In the genomic region with DNA sequence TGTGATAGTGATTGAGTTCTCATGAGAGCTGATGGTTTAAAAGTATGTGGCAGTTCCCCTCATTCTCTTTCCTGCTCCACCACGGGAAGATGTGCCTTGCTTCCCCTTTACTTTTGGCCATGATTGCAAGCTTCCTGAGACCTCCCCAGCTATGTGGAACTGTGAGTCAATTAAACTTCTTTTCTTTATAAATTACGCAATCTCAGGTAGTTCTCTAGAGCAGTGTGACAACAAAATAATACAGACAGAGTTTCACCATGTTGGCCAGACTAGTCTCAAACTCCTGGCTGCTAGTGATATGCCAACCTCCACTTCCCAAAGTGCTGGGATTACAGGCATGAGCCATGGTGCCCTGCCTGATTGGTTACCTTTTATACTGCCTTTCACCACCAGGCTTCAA, we compare ENCODE assay signal across 18 cellular contexts.
DNase-seq lines count a peak whose midpoint lies in the region; ATAC-seq, FAIRE-seq and TF ChIP-seq lines count a peak whose summit lies in the region.
"Had no signal": no experiment of that assay in that cellular context is flagged by ENCODE, and none has a peak within 500 bp of the region (broad histone marks: within the 10 kb centered on the region; RNA-seq: fewer than 3 reads in every experiment).

No MANE protein-coding gene starts in this region.

- no peak overlapping the region for H3K18ac ChIP-seq in IMR-90 (ENCODE audit: low read depth, low read length)

- intact Hi-C loops in HepG2 (cut with micrococcal nuclease; ENCODE audit: unreplicated experiment) (no loop called here), right lobe of liver (cut with DNase I) (no loop called here), IMR-90 (cut with micrococcal nuclease) (no loop called here), mammary epithelial cell (cut with micrococcal nuclease) (no loop called here)

- H3K79me2 ChIP-seq in HepG2 (ENCODE audit: insufficient read depth, low read length) = no peaks in the 10 kb centered on the region
- H3K79me2 ChIP-seq in mammary epithelial cell (ENCODE audit: insufficient read depth, low read length) = no peaks in the 10 kb centered on the region

- POLR2A ChIA-PET in HepG2 (lab: Yijun Ruan, JAX) (no interaction called here), IMR-90 (lab: Charles Lee; ENCODE audit: unreplicated experiment) (no interaction called here)

- H3K9ac ChIP-seq in HepG2 (ENCODE audit: insufficient read depth, low read depth, low read length) (no peak overlapping the region), IMR-90 (ENCODE audit: low read depth, low read length) (no peak overlapping the region), mammary epithelial cell (ENCODE audit: insufficient read depth, low read length) (no peak overlapping the region)

- no peak overlapping the region for H3K4ac ChIP-seq in IMR-90 (ENCODE audit: low read depth, low read length)

- H3K27me3 ChIP-seq in HepG2 (ENCODE audit: control insufficient read depth in 1 of 2, insufficient read depth in 2 of 2, low read length in 2 of 2) (no peaks in the 10 kb centered on the region), right lobe of liver (no peaks in the 10 kb centered on the region), IMR-90 (ENCODE audit: control insufficient read depth, insufficient read depth, low read length) (no peaks in the 10 kb centered on the region), mammary epithelial cell (ENCODE audit: insufficient read depth, low read length) (no peaks in the 10 kb centered on the region)

- peaks cover 8% of the 10 kb centered on the region; the same call in 1 of the 2 replicates for H3K9me3 ChIP-seq in HepG2 (ENCODE audit: low read length)
- H3K9me3 ChIP-seq in right lobe of liver = no peaks in the 10 kb centered on the region
- H3K9me3 ChIP-seq in IMR-90 (ENCODE audit: control insufficient read depth, insufficient read depth, low read length) = no peaks in the 10 kb centered on the region
- no peaks in the 10 kb centered on the region for H3K9me3 ChIP-seq in mammary epithelial cell (replicated peaks; ENCODE audit: insufficient read depth, low read length)
- H3K9me3 ChIP-seq: HAP-1 had no signal

- H3K14ac ChIP-seq in IMR-90 (replicated peaks; ENCODE audit: low read depth, low read length) = no peak overlapping the region

- H4K8ac ChIP-seq in IMR-90 (ENCODE audit: low read depth in 2 of 2, low read length in 2 of 2) = no peak overlapping the region

- H4K20me1 ChIP-seq in HepG2 (ENCODE audit: insufficient read depth, low read length) (no peaks in the 10 kb centered on the region), IMR-90 (ENCODE audit: insufficient read depth, low read length) (no peaks in the 10 kb centered on the region), mammary epithelial cell (ENCODE audit: insufficient read depth, low read length) (no peaks in the 10 kb centered on the region)

- CTCF ChIA-PET in HepG2 (lab: Yijun Ruan, JAX; ENCODE audit: low intra/inter-chr PET ratio, low total read pairs) (no interaction called here), IMR-90 (lab: Yijun Ruan, JAX) (no interaction called here), mammary epithelial cell (lab: Charles Lee; ENCODE audit: low non-redundant PET) (no interaction called here)

- H3K9me3 Mint-ChIP-seq in stimulated activated naive CD8-positive, alpha-beta T cell treated with anti-CD3 and anti-CD28 coated beads, Interleukin-15, amount 100 ng/mL, for 72 hours = peaks cover 9 to 15% of the 10 kb centered on the region in 2 donors

- H3K9me1 ChIP-seq in IMR-90 (ENCODE audit: insufficient read depth, low read length) = no peaks in the 10 kb centered on the region

- no peak for TF ChIP-seq CTCF in HepG2 (CRISPR knock-in tag; IDR thresholded peaks at IDR 0.05)
- TF ChIP-seq CTCF in right lobe of liver (IDR thresholded peaks at IDR 0.05) = no peak
- no peak for TF ChIP-seq CTCF in IMR-90 (conservative IDR thresholded peaks at IDR 0.05; ENCODE audit: low read depth, low read length)
- no peak for TF ChIP-seq CTCF in mammary epithelial cell (conservative IDR thresholded peaks at IDR 0.05 in 1 of 2, IDR thresholded peaks at IDR 0.05 in 1 of 2; ENCODE audit: extremely low read depth in 1 of 2, insufficient read depth in 1 of 2, low read depth in 1 of 2, low read length in 2 of 2)

- H2BK15ac ChIP-seq in IMR-90 (ENCODE audit: low read depth, low read length) = 0 out of 3 replicates have a peak overlapping the region, but pooled peaks have one; percentile 30

- no peak for ATAC-seq in HepG2
- ATAC-seq in right lobe of liver = no peak
- ATAC-seq in IMR-90 (ENCODE audit: low read depth) = no peak
- ATAC-seq in stimulated activated naive CD8-positive, alpha-beta T cell treated with anti-CD3 and anti-CD28 coated beads, Interleukin-15, amount 100 ng/mL, for 72 hours = no peak
- ATAC-seq in GM18502 (IDR thresholded peaks at IDR 0.05; ENCODE audit: poor library complexity, unreplicated experiment) = no peak
- ATAC-seq: GM23338 had no signal

- no peaks in the 10 kb centered on the region for H3K4me1 ChIP-seq in HepG2 (ENCODE audit: insufficient read depth, low read length)
- no peaks in the 10 kb centered on the region for H3K4me1 ChIP-seq in right lobe of liver
- H3K4me1 ChIP-seq in IMR-90 (ENCODE audit: control insufficient read depth, insufficient read depth, low read length) = peaks cover 2% of the 10 kb centered on the region; the same call in 1 of the 2 replicates
- H3K4me1 ChIP-seq in mammary epithelial cell (ENCODE audit: insufficient read depth, low read length) = peaks cover 19% of the 10 kb centered on the region
- H3K4me1 ChIP-seq: HAP-1 had no signal

- no peak for TF ChIP-seq RAD21 in HepG2 (CRISPR knock-in tag; IDR thresholded peaks at IDR 0.05)
- no peak for TF ChIP-seq RAD21 in IMR-90 (IDR thresholded peaks at IDR 0.05; ENCODE audit: low read length)

- no peak for FAIRE-seq in HepG2 (lab: Jason Lieb, UNC)
- FAIRE-seq: GM12892, GM19239 had no signal

- 14% methylated on average over 2 of the region's 2 CpGs for WGBS in HepG2 (ENCODE audit: low lambda C conversion rate)
- WGBS in right lobe of liver (ENCODE audit: insufficient coverage, low coverage, low lambda C conversion rate, missing lambda C conversion rate) = 33% methylated on average over 1 of the region's 2 CpGs
- WGBS in IMR-90 (ENCODE audit: extremely low coverage in 2 of 2, insufficient read length in 1 of 2), 2 experiments = no CpG with 5 or more reads among the region's 2 CpGs
- 100% methylated on average over 2 of the region's 2 CpGs for WGBS in mammary epithelial cell (ENCODE audit: low coverage, missing lambda C conversion rate)

- DNase-seq in HepG2 (ENCODE audit: low spot score) = no peak
- DNase-seq in right lobe of liver = no peak
- DNase-seq in IMR-90 = no peak
- DNase-seq in mammary epithelial cell = peak; percentile 7
- no peak for DNase-seq in stimulated activated naive CD8-positive, alpha-beta T cell treated with anti-CD3 and anti-CD28 coated beads, Interleukin-15, amount 100 ng/mL, for 72 hours
- DNase-seq in mucosa of gallbladder (ENCODE audit: low spot score) = no peak
- DNase-seq: 8988T; C1 segment of cervical spinal cord; Calu3; CD4-positive, alpha-beta memory T cell; COR-L47; DMS53; DMS79 treated with DMSO at 0.1 percent for 48 hours had no signal

- peak overlapping the region; percentile 62 for H4K91ac ChIP-seq in IMR-90 (ENCODE audit: insufficient read depth, low read depth, low read length)

- BruUV-seq in HepG2 (replicated peaks; lab: Mats Ljungman, UMichigan) (no TSS peak), IMR-90 (replicated peaks; lab: Mats Ljungman, UMichigan) (no TSS peak), mammary epithelial cell (replicated peaks; lab: Mats Ljungman, UMichigan) (no TSS peak)

- H3K36me3 ChIP-seq in HepG2 (replicated peaks in 1 of 2; ENCODE audit: control insufficient read depth in 1 of 2, insufficient read depth in 2 of 2, low read length in 2 of 2) = no peaks in the 10 kb centered on the region
- no peaks in the 10 kb centered on the region for H3K36me3 ChIP-seq in right lobe of liver
- H3K36me3 ChIP-seq in IMR-90 (ENCODE audit: control insufficient read depth, insufficient read depth, low read length) = no peaks in the 10 kb centered on the region
- H3K36me3 ChIP-seq in mammary epithelial cell (ENCODE audit: insufficient read depth, low read length) = no peaks in the 10 kb centered on the region
- H3K36me3 ChIP-seq: HAP-1 had no signal

- H2BK5ac ChIP-seq in IMR-90 (ENCODE audit: low read depth, low read length, poor library complexity, severe bottlenecking) = no peak overlapping the region

- TF ChIP-seq POLR2A in HepG2 (IDR thresholded peaks at IDR 0.05; ENCODE audit: insufficient read depth in 1 of 2, low read depth in 2 of 2, low read length in 2 of 2) (no peak), right lobe of liver (IDR thresholded peaks at IDR 0.05) (no peak), IMR-90 (IDR thresholded peaks at IDR 0.05; ENCODE audit: low read depth, low read length) (no peak)

- no peak overlapping the region for H3K27ac ChIP-seq in HepG2 (ENCODE audit: extremely low read length, insufficient read depth, low read length)
- H3K27ac ChIP-seq in right lobe of liver = no peak overlapping the region
- no peak overlapping the region for H3K27ac ChIP-seq in IMR-90 (ENCODE audit: insufficient read depth, low read length)
- H3K27ac ChIP-seq in mammary epithelial cell (ENCODE audit: insufficient read depth, low read depth, low read length) = no peak overlapping the region

- no peak overlapping the region for H2AFZ ChIP-seq in HepG2 (ENCODE audit: low read length)
- no peak overlapping the region for H2AFZ ChIP-seq in IMR-90 (replicated peaks; ENCODE audit: low read length, poor library complexity)
- no peak overlapping the region for H2AFZ ChIP-seq in mammary epithelial cell (ENCODE audit: low read depth, low read length)
- H2AFZ ChIP-seq: GM23338 had no signal

- 0 out of 2 replicates have a peak overlapping the region, but pooled peaks have one; percentile 70 for H2AK5ac ChIP-seq in IMR-90 (ENCODE audit: low read depth, low read length)

- no peaks in the 10 kb centered on the region for H3K79me1 ChIP-seq in IMR-90 (ENCODE audit: low read depth in 1 of 2, low read length in 2 of 2)

- H3K4me2 ChIP-seq in HepG2 (ENCODE audit: low read depth, low read length) (no peak overlapping the region), IMR-90 (ENCODE audit: low read depth, low read length) (no peak overlapping the region), mammary epithelial cell (ENCODE audit: insufficient read depth, low read depth, low read length) (no peak overlapping the region)
- H3K4me2 ChIP-seq: GM23338 had no signal

- H4K5ac ChIP-seq in IMR-90 (ENCODE audit: low read depth, low read length) = no peak overlapping the region

- H3K23ac ChIP-seq in IMR-90 (ENCODE audit: low read depth, low read length) = no peak overlapping the region

- dilution Hi-C loops in IMR-90 (cut with HindIII; ENCODE audit: low sequenced_read_pairs, unreplicated experiment) (no loop called here), mammary epithelial cell (cut with HindIII; ENCODE audit: low sequenced_read_pairs) (no loop called here)

- H3K4me3 ChIP-seq in HepG2 (replicated peaks in 1 of 3; ENCODE audit: insufficient read depth in 1 of 3, low read depth in 2 of 3, low read length in 3 of 3) (no peak overlapping the region), right lobe of liver (no peak overlapping the region), IMR-90 (ENCODE audit: insufficient read depth, low read depth, low read length) (no peak overlapping the region), mammary epithelial cell (replicated peaks in 1 of 3; ENCODE audit: insufficient read depth in 1 of 3, low read depth in 2 of 3, low read length in 3 of 3) (no peak overlapping the region)
- H3K4me3 ChIP-seq: GM23338, HAP-1 had no signal

- no peak overlapping the region for H3K56ac ChIP-seq in IMR-90 (ENCODE audit: extremely low read depth, insufficient read depth, low read length)

- no peak overlapping the region for H2BK20ac ChIP-seq in IMR-90 (ENCODE audit: low read depth, low read length)

- no peak overlapping the region for H2BK120ac ChIP-seq in IMR-90 (ENCODE audit: low read depth, low read length)

- no peaks in the 10 kb centered on the region for H3K4me1 Mint-ChIP-seq in stimulated activated naive CD8-positive, alpha-beta T cell treated with anti-CD3 and anti-CD28 coated beads, Interleukin-15, amount 100 ng/mL, for 72 hours
- H3K4me1 Mint-ChIP-seq: CD4-positive, alpha-beta memory T cell had no signal

- no peak overlapping the region for H2AK9ac ChIP-seq in IMR-90 (replicated peaks; ENCODE audit: low read depth, low read length, poor library complexity)

- no peaks in the 10 kb centered on the region for H3K27me3 Mint-ChIP-seq in stimulated activated naive CD8-positive, alpha-beta T cell treated with anti-CD3 and anti-CD28 coated beads, Interleukin-15, amount 100 ng/mL, for 72 hours
- H3K27me3 Mint-ChIP-seq: CD4-positive, alpha-beta memory T cell had no signal

- in situ Hi-C loops in HepG2 (cut with HindIII; ENCODE audit: extremely low pct_ligation_motif_present, low pct_unique_long_range_greater_than_20kb) (no loop called here), IMR-90 (cut with MboI; ENCODE audit: low sequenced_read_pairs) (no loop called here), mammary epithelial cell (cut with MboI; ENCODE audit: low sequenced_read_pairs in 2 of 2) (no loop called here)

- no peak for TF ChIP-seq EP300 in HepG2 (IDR thresholded peaks at IDR 0.05; ENCODE audit: low read depth in 2 of 2, low read length in 2 of 2)
- TF ChIP-seq EP300 in HepG2 (CRISPR knock-in tag; IDR thresholded peaks at IDR 0.05; ENCODE audit: borderline replicate concordance) = no peak

- no peak overlapping the region for H3K27ac Mint-ChIP-seq in stimulated activated naive CD8-positive, alpha-beta T cell treated with anti-CD3 and anti-CD28 coated beads, Interleukin-15, amount 100 ng/mL, for 72 hours
- H3K27ac Mint-ChIP-seq: CD4-positive, alpha-beta memory T cell; GM23338 had no signal

- no peak overlapping the region for H3K4me3 Mint-ChIP-seq in stimulated activated naive CD8-positive, alpha-beta T cell treated with anti-CD3 and anti-CD28 coated beads, Interleukin-15, amount 100 ng/mL, for 72 hours
- H3K4me3 Mint-ChIP-seq: CD4-positive, alpha-beta memory T cell; GM23338 had no signal
